Comparison of ENCODE assay signal across 8 cellular contexts in genomic region chr10:46786518-46787320, GRCh38.
A peak's percentile ranks its signal among the peaks of the same experiment; 100 is the strongest.
DNase-seq lines count a peak whose midpoint lies in the region; ATAC-seq and TF ChIP-seq lines count a peak whose summit lies in the region.
"Not testable (repeated sequence)": the region's sequence is repeated elsewhere in the genome, so short reads cannot be mapped to it uniquely, and the experiment has no call there.

No MANE protein-coding gene starts in this region.

- TF ChIP-seq CTCF in colonic mucosa (IDR thresholded peaks at IDR 0.05); spleen (IDR thresholded peaks at IDR 0.05 in 8 of 11, conservative IDR thresholded peaks at IDR 0.05 in 3 of 11): not testable (repeated sequence)

- not testable (repeated sequence) for TF ChIP-seq POLR2A in spleen (IDR thresholded peaks at IDR 0.05)

- H3K27me3 ChIP-seq in colonic mucosa; spleen (replicated peaks in 1 of 7): not testable (repeated sequence)

- 0% methylated on average over 20 to 48 of the region's 62 CpGs for WGBS in spleen, 5 donors

- peak; percentile 73 for ATAC-seq in GM19035 (IDR thresholded peaks at IDR 0.05; ENCODE audit: unreplicated experiment)
- ATAC-seq in HG03159 (IDR thresholded peaks at IDR 0.05; ENCODE audit: unreplicated experiment), result peak; percentile 66

- H3K27ac ChIP-seq in colonic mucosa (peak overlapping the region; percentile 45), spleen (peak overlapping the region in 7 of 8 donors; percentile 32 to 78 (median 61))

- not testable (repeated sequence) for H3K9me3 ChIP-seq in colonic mucosa, spleen

- intact Hi-C loops in colonic mucosa (cut with DNase I); spleen (cut with DNase I; ENCODE audit: low total_unique reads): not testable (repeated sequence)

- DNase-seq in AG08396 (ENCODE audit: low spot score), result peak; percentile 36
- peak; percentile 10 for DNase-seq in NCI-H226
- DNase-seq in activated CD4-positive, alpha-beta T cell treated with anti-CD3 and anti-CD28 coated beads, Interleukin-2, amount 50 U/mL, for 1 hour, result peak; percentile 54
- peak; percentile 81 for DNase-seq in colonic mucosa
- peak; percentile 60 for DNase-seq in kidney glomerular epithelial cell (lab: John Stamatoyannopoulos, UW)
- peak; percentile 85 for DNase-seq in spleen

- not testable (repeated sequence) for H3K36me3 ChIP-seq in colonic mucosa, spleen

- H3K9ac ChIP-seq in colonic mucosa (ENCODE audit: low read depth in 2 of 2, low read length in 2 of 2), result peak overlapping the region; percentile 55 to 69

- H3K4me3 ChIP-seq in colonic mucosa, result peak overlapping the region; percentile 59
- peak overlapping the region; percentile 43 to 79 (median 54) for H3K4me3 ChIP-seq in spleen

- not testable (repeated sequence) for H3K4me1 ChIP-seq in colonic mucosa, spleen

Comparison
In these comparisons a context has a peak if more than half of its experiments do, and no peak if none do; other contexts are left out.
1. Peak in every context shown above with its lines: DNase-seq, ATAC-seq, H3K4me3 ChIP-seq and H3K27ac ChIP-seq.
2. DNase-seq: peak in every context shown above with its lines; median percentile 85 in spleen; 81 in colonic mucosa; 60 in kidney glomerular epithelial cell; 54 in activated CD4-positive, alpha-beta T cell treated with anti-CD3 and anti-CD28 coated beads, Interleukin-2, amount 50 U/mL, for 1 hour; 36 in AG08396; 10 in NCI-H226.